Comparison of ENCODE assay signal across 11 cellular contexts in genomic region chr9:113929634-113930092, GRCh38. TPM values are rescaled to one million over a fixed set of nuclear protein-coding genes. Genes with fewer than 3 reads are reported as not detected.
DNase-seq lines count a peak whose midpoint lies in the region; ATAC-seq and TF ChIP-seq lines count a peak whose summit lies in the region.
"Had no signal": no experiment of that assay in that cellular context is flagged by ENCODE, and none has a peak within 500 bp of the region (broad histone marks: within the 10 kb centered on the region; RNA-seq: fewer than 3 reads in every experiment).

No MANE protein-coding gene starts in this region.

- DNase-seq in EH (ENCODE audit: low read depth) (peak; percentile 88), RWPE1 (ENCODE audit: low spot score) (peak; percentile 63), epithelial cell of esophagus (ENCODE audit: low read depth) (peak; percentile 59), mucosa of gallbladder (ENCODE audit: low spot score) (peak; percentile 10), NCI-H345 (lab: John Stamatoyannopoulos, UW) (no peak)
- DNase-seq in activated CD4-positive, alpha-beta T cell treated with anti-CD3 and anti-CD28 coated beads, Interleukin-2, amount 50 U/mL, for 4 hours = no peak
- DNase-seq: MM.1S, NCI-H524, uterus had no signal

- ATAC-seq in GM21447 (IDR thresholded peaks at IDR 0.05; ENCODE audit: unreplicated experiment) (no peak), GM18868 (IDR thresholded peaks at IDR 0.05; ENCODE audit: unreplicated experiment) (no peak)

- no peak overlapping the region for H3K4me3 ChIP-seq in epithelial cell of esophagus (ENCODE audit: low read length)
- H3K4me3 ChIP-seq: uterus had no signal

- H3K27ac ChIP-seq in RWPE1 = no peak overlapping the region
- H3K27ac ChIP-seq: uterus had no signal

- CTCF ChIA-PET in RWPE1 (lab: Yijun Ruan, JAX) = no interaction called here

- no peak for TF ChIP-seq CTCF in RWPE1 (conservative IDR thresholded peaks at IDR 0.05; ENCODE audit: low read depth)
- TF ChIP-seq CTCF in epithelial cell of esophagus (IDR thresholded peaks at IDR 0.05; ENCODE audit: insufficient read depth, low read depth, low read length, missing control alignments) = no peak

- POLR2A ChIA-PET in RWPE1 (lab: Yijun Ruan, JAX; ENCODE audit: low non-redundant PET) = no interaction called here

RNA-seq across cellular contexts. Expression of gene ZNF618, which starts 53.6 kb away (rescaled TPM):
- 26.6 TPM for total RNA-seq in mucosa of gallbladder

Comparison
In these comparisons a context has a peak if more than half of its experiments do, and no peak if none do; other contexts are left out.
1. DNase-seq: peak in EH (single experiment), RWPE1 (single experiment), epithelial cell of esophagus (single experiment) and mucosa of gallbladder (single experiment); none in NCI-H345 (single experiment) and activated CD4-positive, alpha-beta T cell treated with anti-CD3 and anti-CD28 coated beads, Interleukin-2, amount 50 U/mL, for 4 hours (0 of 2).